ENCODE assay signal across 1 cellular context in genomic region chr9:129568560-129569505, GRCh38.
TF ChIP-seq lines count a peak whose summit lies in the region.

No MANE protein-coding gene starts in this region.

TF ChIP-seq in HEK293, 187 proteins besides CTCF, POLR2A, EP300 and RAD21 (continued from another document):
- TF ChIP-seq ZNF837 (tag by site-specific recombination; IDR thresholded peaks at IDR 0.05) (no peak), ZIC2 (tag by site-specific recombination; IDR thresholded peaks at IDR 0.05) (no peak), SP2 (tag by site-specific recombination; IDR thresholded peaks at IDR 0.05) (peak; percentile 8), ZNF24 (tag by site-specific recombination; IDR thresholded peaks at IDR 0.05) (no peak), ZNF221 (tag by site-specific recombination; IDR thresholded peaks at IDR 0.05; ENCODE audit: borderline replicate concordance) (no peak), ZNF184 (tag by site-specific recombination; IDR thresholded peaks at IDR 0.05) (no peak), IKZF3 (tag by site-specific recombination; IDR thresholded peaks at IDR 0.05) (no peak), ZNF354C (tag by site-specific recombination; IDR thresholded peaks at IDR 0.05; ENCODE audit: borderline replicate concordance, low read depth) (no peak), KLF9 (tag by site-specific recombination; IDR thresholded peaks at IDR 0.05; ENCODE audit: low read depth) (peak; percentile 46; the same call in 1 of the 2 replicates), ZNF521 (tag by site-specific recombination; IDR thresholded peaks at IDR 0.05) (no peak), ZNF558 (tag by site-specific recombination; IDR thresholded peaks at IDR 0.05) (no peak), ZNF548 (tag by site-specific recombination; IDR thresholded peaks at IDR 0.05) (no peak), ZNF529 (tag by site-specific recombination; IDR thresholded peaks at IDR 0.05; ENCODE audit: insufficient replicate concordance) (no peak)
- TF ChIP-seq, protein P1, sequence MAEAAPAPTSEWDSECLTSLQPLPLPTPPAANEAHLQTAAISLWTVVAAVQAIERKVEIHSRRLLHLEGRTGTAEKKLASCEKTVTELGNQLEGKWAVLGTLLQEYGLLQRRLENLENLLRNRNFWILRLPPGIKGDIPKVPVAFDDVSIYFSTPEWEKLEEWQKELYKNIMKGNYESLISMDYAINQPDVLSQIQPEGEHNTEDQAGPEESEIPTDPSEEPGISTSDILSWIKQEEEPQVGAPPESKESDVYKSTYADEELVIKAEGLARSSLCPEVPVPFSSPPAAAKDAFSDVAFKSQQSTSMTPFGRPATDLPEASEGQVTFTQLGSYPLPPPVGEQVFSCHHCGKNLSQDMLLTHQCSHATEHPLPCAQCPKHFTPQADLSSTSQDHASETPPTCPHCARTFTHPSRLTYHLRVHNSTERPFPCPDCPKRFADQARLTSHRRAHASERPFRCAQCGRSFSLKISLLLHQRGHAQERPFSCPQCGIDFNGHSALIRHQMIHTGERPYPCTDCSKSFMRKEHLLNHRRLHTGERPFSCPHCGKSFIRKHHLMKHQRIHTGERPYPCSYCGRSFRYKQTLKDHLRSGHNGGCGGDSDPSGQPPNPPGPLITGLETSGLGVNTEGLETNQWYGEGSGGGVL (tag by site-specific recombination; IDR thresholded peaks at IDR 0.05) = peak; percentile 80
- TF ChIP-seq, protein P2, sequence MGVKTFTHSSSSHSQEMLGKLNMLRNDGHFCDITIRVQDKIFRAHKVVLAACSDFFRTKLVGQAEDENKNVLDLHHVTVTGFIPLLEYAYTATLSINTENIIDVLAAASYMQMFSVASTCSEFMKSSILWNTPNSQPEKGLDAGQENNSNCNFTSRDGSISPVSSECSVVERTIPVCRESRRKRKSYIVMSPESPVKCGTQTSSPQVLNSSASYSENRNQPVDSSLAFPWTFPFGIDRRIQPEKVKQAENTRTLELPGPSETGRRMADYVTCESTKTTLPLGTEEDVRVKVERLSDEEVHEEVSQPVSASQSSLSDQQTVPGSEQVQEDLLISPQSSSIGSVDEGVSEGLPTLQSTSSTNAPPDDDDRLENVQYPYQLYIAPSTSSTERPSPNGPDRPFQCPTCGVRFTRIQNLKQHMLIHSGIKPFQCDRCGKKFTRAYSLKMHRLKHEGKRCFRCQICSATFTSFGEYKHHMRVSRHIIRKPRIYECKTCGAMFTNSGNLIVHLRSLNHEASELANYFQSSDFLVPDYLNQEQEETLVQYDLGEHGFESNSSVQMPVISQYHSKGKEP (tag by site-specific recombination; IDR thresholded peaks at IDR 0.05) = no peak
